ENCODE assay signal across 1 cellular context in the genomic region with DNA sequence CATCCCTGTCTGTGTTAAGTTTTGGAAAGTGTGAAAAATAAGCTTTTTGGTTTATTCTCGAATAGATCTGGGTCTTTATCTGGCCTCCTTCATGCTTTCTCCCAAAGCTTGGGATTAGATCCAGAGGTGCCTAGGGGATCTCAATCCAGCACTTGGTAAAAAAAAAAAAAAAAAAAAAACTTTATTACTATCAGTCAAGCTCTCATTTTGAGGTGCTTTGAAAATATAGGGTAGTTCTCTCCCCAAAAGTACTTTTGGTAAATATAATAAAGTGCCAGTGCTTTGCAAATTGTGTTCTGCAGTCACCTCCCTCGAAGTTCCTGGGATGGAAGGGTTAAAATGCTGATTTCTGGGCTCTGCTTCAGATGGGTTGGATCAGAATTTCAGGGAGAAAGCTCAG.
TF ChIP-seq lines count a peak whose summit lies in the region.

No MANE protein-coding gene starts in this region.

TF ChIP-seq in GM12878, 131 proteins besides CTCF, POLR2A, EP300 and RAD21:
- TF ChIP-seq, protein P1, sequence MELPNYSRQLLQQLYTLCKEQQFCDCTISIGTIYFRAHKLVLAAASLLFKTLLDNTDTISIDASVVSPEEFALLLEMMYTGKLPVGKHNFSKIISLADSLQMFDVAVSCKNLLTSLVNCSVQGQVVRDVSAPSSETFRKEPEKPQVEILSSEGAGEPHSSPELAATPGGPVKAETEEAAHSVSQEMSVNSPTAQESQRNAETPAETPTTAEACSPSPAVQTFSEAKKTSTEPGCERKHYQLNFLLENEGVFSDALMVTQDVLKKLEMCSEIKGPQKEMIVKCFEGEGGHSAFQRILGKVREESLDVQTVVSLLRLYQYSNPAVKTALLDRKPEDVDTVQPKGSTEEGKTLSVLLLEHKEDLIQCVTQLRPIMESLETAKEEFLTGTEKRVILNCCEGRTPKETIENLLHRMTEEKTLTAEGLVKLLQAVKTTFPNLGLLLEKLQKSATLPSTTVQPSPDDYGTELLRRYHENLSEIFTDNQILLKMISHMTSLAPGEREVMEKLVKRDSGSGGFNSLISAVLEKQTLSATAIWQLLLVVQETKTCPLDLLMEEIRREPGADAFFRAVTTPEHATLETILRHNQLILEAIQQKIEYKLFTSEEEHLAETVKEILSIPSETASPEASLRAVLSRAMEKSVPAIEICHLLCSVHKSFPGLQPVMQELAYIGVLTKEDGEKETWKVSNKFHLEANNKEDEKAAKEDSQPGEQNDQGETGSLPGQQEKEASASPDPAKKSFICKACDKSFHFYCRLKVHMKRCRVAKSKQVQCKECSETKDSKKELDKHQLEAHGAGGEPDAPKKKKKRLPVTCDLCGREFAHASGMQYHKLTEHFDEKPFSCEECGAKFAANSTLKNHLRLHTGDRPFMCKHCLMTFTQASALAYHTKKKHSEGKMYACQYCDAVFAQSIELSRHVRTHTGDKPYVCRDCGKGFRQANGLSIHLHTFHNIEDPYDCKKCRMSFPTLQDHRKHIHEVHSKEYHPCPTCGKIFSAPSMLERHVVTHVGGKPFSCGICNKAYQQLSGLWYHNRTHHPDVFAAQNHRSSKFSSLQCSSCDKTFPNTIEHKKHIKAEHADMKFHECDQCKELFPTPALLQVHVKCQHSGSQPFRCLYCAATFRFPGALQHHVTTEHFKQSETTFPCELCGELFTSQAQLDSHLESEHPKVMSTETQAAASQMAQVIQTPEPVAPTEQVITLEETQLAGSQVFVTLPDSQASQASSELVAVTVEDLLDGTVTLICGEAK (IDR thresholded peaks at IDR 0.05; ENCODE audit: borderline replicate concordance) = peak; percentile 71
- no peak for TF ChIP-seq CHD4 (IDR thresholded peaks at IDR 0.05)
- TF ChIP-seq, protein P2, sequence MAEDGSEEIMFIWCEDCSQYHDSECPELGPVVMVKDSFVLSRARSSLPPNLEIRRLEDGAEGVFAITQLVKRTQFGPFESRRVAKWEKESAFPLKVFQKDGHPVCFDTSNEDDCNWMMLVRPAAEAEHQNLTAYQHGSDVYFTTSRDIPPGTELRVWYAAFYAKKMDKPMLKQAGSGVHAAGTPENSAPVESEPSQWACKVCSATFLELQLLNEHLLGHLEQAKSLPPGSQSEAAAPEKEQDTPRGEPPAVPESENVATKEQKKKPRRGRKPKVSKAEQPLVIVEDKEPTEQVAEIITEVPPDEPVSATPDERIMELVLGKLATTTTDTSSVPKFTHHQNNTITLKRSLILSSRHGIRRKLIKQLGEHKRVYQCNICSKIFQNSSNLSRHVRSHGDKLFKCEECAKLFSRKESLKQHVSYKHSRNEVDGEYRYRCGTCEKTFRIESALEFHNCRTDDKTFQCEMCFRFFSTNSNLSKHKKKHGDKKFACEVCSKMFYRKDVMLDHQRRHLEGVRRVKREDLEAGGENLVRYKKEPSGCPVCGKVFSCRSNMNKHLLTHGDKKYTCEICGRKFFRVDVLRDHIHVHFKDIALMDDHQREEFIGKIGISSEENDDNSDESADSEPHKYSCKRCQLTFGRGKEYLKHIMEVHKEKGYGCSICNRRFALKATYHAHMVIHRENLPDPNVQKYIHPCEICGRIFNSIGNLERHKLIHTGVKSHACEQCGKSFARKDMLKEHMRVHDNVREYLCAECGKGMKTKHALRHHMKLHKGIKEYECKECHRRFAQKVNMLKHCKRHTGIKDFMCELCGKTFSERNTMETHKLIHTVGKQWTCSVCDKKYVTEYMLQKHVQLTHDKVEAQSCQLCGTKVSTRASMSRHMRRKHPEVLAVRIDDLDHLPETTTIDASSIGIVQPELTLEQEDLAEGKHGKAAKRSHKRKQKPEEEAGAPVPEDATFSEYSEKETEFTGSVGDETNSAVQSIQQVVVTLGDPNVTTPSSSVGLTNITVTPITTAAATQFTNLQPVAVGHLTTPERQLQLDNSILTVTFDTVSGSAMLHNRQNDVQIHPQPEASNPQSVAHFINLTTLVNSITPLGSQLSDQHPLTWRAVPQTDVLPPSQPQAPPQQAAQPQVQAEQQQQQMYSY (CRISPR knock-in tag; IDR thresholded peaks at IDR 0.05) = no peak
- peak; percentile 71 for TF ChIP-seq ZNF384 (IDR thresholded peaks at IDR 0.05; ENCODE audit: borderline replicate concordance, low read depth, low read length)
TF ChIP-seq in GM12878: peak in this region for 2.
